8 cellular contexts compared by ENCODE assay signal in genomic region chr3:142595141-142595540, GRCh38. TPM values are rescaled to one million over a fixed set of nuclear protein-coding genes. Genes with fewer than 3 reads are reported as not detected.
DNase-seq lines count a peak whose midpoint lies in the region; ATAC-seq and TF ChIP-seq lines count a peak whose summit lies in the region.

No MANE protein-coding gene starts in this region.

- peaks cover 16% of the 10 kb centered on the region for H3K4me1 Mint-ChIP-seq in activated CD4-positive, alpha-beta T cell treated with anti-CD3 and anti-CD28 coated beads for 36 hours
- peaks cover 19% of the 10 kb centered on the region for H3K4me1 Mint-ChIP-seq in WTC11

- H3K4me3 Mint-ChIP-seq in activated CD4-positive, alpha-beta T cell treated with anti-CD3 and anti-CD28 coated beads for 36 hours, result peak overlapping the region; percentile 92
- H3K4me3 Mint-ChIP-seq in WTC11, result peak overlapping the region; percentile 97

- H3K4me1 ChIP-seq in iPS-20b (ENCODE audit: insufficient read depth, low read length), result peaks cover 7% of the 10 kb centered on the region; the same call in 1 of the 2 replicates
- peaks cover 11% of the 10 kb centered on the region for H3K4me1 ChIP-seq in smooth muscle cell (ENCODE audit: low read depth)

- DNase-seq in activated CD4-positive, alpha-beta T cell treated with anti-CD3 and anti-CD28 coated beads for 36 hours, result no peak
- no peak for DNase-seq in activated CD4-positive, alpha-beta T cell treated with anti-CD3 and anti-CD28 coated beads for 4 hours
- DNase-seq in WTC11 (ENCODE audit: low spot score) (no peak), smooth muscle cell (lab: John Stamatoyannopoulos, UW; ENCODE audit: unreplicated experiment) (no peak), H4 (ENCODE audit: low spot score) (no peak), dorsolateral prefrontal cortex (no peak), KBM-7 (no peak)

- no peaks in the 10 kb centered on the region for H3K9me3 ChIP-seq in iPS-20b (ENCODE audit: insufficient read depth, low read depth, low read length)
- no peaks in the 10 kb centered on the region for H3K9me3 ChIP-seq in smooth muscle cell (replicated peaks; ENCODE audit: low read depth)

- H3K27ac ChIP-seq in iPS-20b (ENCODE audit: low read length), result no peak overlapping the region
- H3K27ac ChIP-seq in smooth muscle cell (ENCODE audit: low read depth), result peak overlapping the region; percentile 48
- no peak overlapping the region for H3K27ac ChIP-seq in dorsolateral prefrontal cortex

- POLR2A ChIA-PET in activated CD4-positive, alpha-beta T cell treated with anti-CD3 and anti-CD28 coated beads for 36 hours (lab: Charles Lee), result no interaction called here
- POLR2A ChIA-PET in WTC11 (lab: Charles Lee), result no interaction called here

- H3K9ac ChIP-seq in iPS-20b (ENCODE audit: low read depth, low read length) (no peak overlapping the region), smooth muscle cell (ENCODE audit: low read depth) (no peak overlapping the region)

- peak overlapping the region; percentile 90 for H3K4me2 ChIP-seq in smooth muscle cell

- H3K27ac Mint-ChIP-seq in activated CD4-positive, alpha-beta T cell treated with anti-CD3 and anti-CD28 coated beads for 36 hours, result no peak overlapping the region
- H3K27ac Mint-ChIP-seq in WTC11, result no peak overlapping the region

- H3K36me3 ChIP-seq in iPS-20b (ENCODE audit: insufficient read depth, low read depth, low read length), result no peaks in the 10 kb centered on the region
- no peaks in the 10 kb centered on the region for H3K36me3 ChIP-seq in smooth muscle cell (ENCODE audit: low read depth)

- no peaks in the 10 kb centered on the region for H3K9me3 Mint-ChIP-seq in activated CD4-positive, alpha-beta T cell treated with anti-CD3 and anti-CD28 coated beads for 36 hours (ENCODE audit: low read depth)
- H3K9me3 Mint-ChIP-seq in WTC11, result peaks cover 6% of the 10 kb centered on the region

- H3K27me3 ChIP-seq in iPS-20b (ENCODE audit: insufficient read depth, low read length) (peaks cover 12% of the 10 kb centered on the region; the same call in 1 of the 2 replicates), smooth muscle cell (ENCODE audit: low read depth) (peaks cover 5% of the 10 kb centered on the region), dorsolateral prefrontal cortex (no peaks in the 10 kb centered on the region)

- H3K79me2 ChIP-seq in smooth muscle cell (ENCODE audit: low read depth), result no peaks in the 10 kb centered on the region

- WGBS in smooth muscle cell (ENCODE audit: low lambda C conversion rate), result 53% methylated on average over 1 of the region's 1 CpG

- no peak for ATAC-seq in activated CD4-positive, alpha-beta T cell treated with anti-CD3 and anti-CD28 coated beads for 36 hours
- no peak for ATAC-seq in WTC11

- no peak overlapping the region for H2AFZ ChIP-seq in smooth muscle cell (ENCODE audit: low read depth)

- peak overlapping the region; percentile 80 for H3K4me3 ChIP-seq in iPS-20b (ENCODE audit: low read length)
- H3K4me3 ChIP-seq in smooth muscle cell, result peak overlapping the region; percentile 61
- peak overlapping the region in 6 of 59 donors; percentile 61 to 88 (median 80) for H3K4me3 ChIP-seq in dorsolateral prefrontal cortex

- peaks cover 2% of the 10 kb centered on the region for H3F3A ChIP-seq in smooth muscle cell (ENCODE audit: low read depth)

- intact Hi-C loops in activated CD4-positive, alpha-beta T cell treated with anti-CD3 and anti-CD28 coated beads for 36 hours (cut with DNase I, micrococcal nuclease), result loop anchor here in 1 of 2 experiments (2.0 kb wide), 1 partner anchor 128 kb away; no protein-coding TSS in a partner anchor
- intact Hi-C loops in dorsolateral prefrontal cortex (cut with DNase I), result loop anchor here in 1 of 2 donors (1.0 kb wide), 1 partner anchor 8 kb away; no protein-coding TSS in a partner anchor

- H4K20me1 ChIP-seq in smooth muscle cell (ENCODE audit: low read depth), result no peaks in the 10 kb centered on the region

- in situ Hi-C loops in KBM-7 (cut with MboI; ENCODE audit: low pct_unique_long_range_greater_than_20kb, low sequenced_read_pairs), result loop anchor here (25.0 kb wide), 2 partner anchors 317 to 392 kb away; no protein-coding TSS in a partner anchor

- CTCF ChIA-PET in activated CD4-positive, alpha-beta T cell treated with anti-CD3 and anti-CD28 coated beads for 36 hours (lab: Charles Lee), result interaction anchor here (1.1 kb wide), 1 partner anchor 100 kb away, joined by 3 read pairs; no protein-coding TSS in a partner anchor
- CTCF ChIA-PET in WTC11 (lab: Charles Lee), result no interaction called here

- no peaks in the 10 kb centered on the region for H3K27me3 Mint-ChIP-seq in activated CD4-positive, alpha-beta T cell treated with anti-CD3 and anti-CD28 coated beads for 36 hours
- peaks cover 4% of the 10 kb centered on the region for H3K27me3 Mint-ChIP-seq in WTC11 (ENCODE audit: low read depth)

- H3K36me3 Mint-ChIP-seq in activated CD4-positive, alpha-beta T cell treated with anti-CD3 and anti-CD28 coated beads for 36 hours (ENCODE audit: low read depth), result no peaks in the 10 kb centered on the region
- H3K36me3 Mint-ChIP-seq in WTC11, result peaks cover 10% of the 10 kb centered on the region

- TF ChIP-seq CTCF in WTC11 (IDR thresholded peaks at IDR 0.05) (no peak), smooth muscle cell (IDR thresholded peaks at IDR 0.05; ENCODE audit: borderline replicate concordance, insufficient read depth, poor library complexity, severe bottlenecking) (no peak), dorsolateral prefrontal cortex (IDR thresholded peaks at IDR 0.05 in 54 of 56, conservative IDR thresholded peaks at IDR 0.05 in 2 of 56; ENCODE audit: low read depth in 1 of 56, partially characterized antibody in 56 of 56) (no peak)

TF ChIP-seq in WTC11, 78 proteins besides CTCF, POLR2A, EP300 and RAD21:
- TF ChIP-seq NFE2L1 (CRISPR knock-in tag; IDR thresholded peaks at IDR 0.05), result no peak
- TF ChIP-seq NFATC4 (CRISPR knock-in tag; IDR thresholded peaks at IDR 0.05), result no peak
- no peak for TF ChIP-seq ZMAT4 (CRISPR knock-in tag; IDR thresholded peaks at IDR 0.05)
- TF ChIP-seq CBFB (CRISPR knock-in tag; IDR thresholded peaks at IDR 0.05; ENCODE audit: low read depth), result no peak
- TF ChIP-seq ZNF317 (CRISPR knock-in tag; IDR thresholded peaks at IDR 0.05; ENCODE audit: borderline replicate concordance, low read depth), result no peak
- TF ChIP-seq TCF7 (CRISPR knock-in tag; IDR thresholded peaks at IDR 0.05; ENCODE audit: low read depth), result no peak
- TF ChIP-seq IRF2 (CRISPR knock-in tag; IDR thresholded peaks at IDR 0.05; ENCODE audit: borderline replicate concordance, low read depth), result no peak
TF ChIP-seq in WTC11: peak in this region for 0.

RNA-seq across cellular contexts. Expression of gene PLS1, which starts 1.1 kb away (rescaled TPM):
- total RNA-seq in activated CD4-positive, alpha-beta T cell treated with anti-CD3 and anti-CD28 coated beads for 36 hours, result 1 to 10 TPM; 5.1 to 5.4 TPM
- total RNA-seq in WTC11 (2021) (26.4 to 32.6 TPM (median 29.9 TPM) in 3 replicates), smooth muscle cell (3.1 and 3.6 TPM in 2 replicates), dorsolateral prefrontal cortex (10 to 100 TPM in 3 of 120 experiments, 1 to 10 TPM in 117; 1.4 to 13.3 (median 4.8) TPM)
- 1.6 and 1.9 TPM in 2 replicates for polyA plus RNA-seq in smooth muscle cell
- total RNA-seq in H4 (2014; rRNA removed; shearing (Covaris generic)), result 7.8 and 9.5 TPM in 2 replicates

RNA-seq across cellular contexts. Expression of gene ATR, which starts 16.6 kb away (rescaled TPM):
- total RNA-seq in activated CD4-positive, alpha-beta T cell treated with anti-CD3 and anti-CD28 coated beads for 36 hours, result 10 to 100 TPM; 36.1 to 39.9 TPM
- total RNA-seq in WTC11 (2021), result 22.9 to 26.7 TPM (median 24.2 TPM) in 3 replicates
- total RNA-seq in smooth muscle cell, result 22.5 and 35.5 TPM in 2 replicates
- 8.8 and 9.4 TPM in 2 replicates for polyA plus RNA-seq in smooth muscle cell
- 17.2 and 25.0 TPM in 2 replicates for total RNA-seq in H4 (2014; rRNA removed; shearing (Covaris generic))
- total RNA-seq in dorsolateral prefrontal cortex, result 10 to 100 TPM; 15.6 to 43.1 (median 29.8) TPM
